In the genomic region with DNA sequence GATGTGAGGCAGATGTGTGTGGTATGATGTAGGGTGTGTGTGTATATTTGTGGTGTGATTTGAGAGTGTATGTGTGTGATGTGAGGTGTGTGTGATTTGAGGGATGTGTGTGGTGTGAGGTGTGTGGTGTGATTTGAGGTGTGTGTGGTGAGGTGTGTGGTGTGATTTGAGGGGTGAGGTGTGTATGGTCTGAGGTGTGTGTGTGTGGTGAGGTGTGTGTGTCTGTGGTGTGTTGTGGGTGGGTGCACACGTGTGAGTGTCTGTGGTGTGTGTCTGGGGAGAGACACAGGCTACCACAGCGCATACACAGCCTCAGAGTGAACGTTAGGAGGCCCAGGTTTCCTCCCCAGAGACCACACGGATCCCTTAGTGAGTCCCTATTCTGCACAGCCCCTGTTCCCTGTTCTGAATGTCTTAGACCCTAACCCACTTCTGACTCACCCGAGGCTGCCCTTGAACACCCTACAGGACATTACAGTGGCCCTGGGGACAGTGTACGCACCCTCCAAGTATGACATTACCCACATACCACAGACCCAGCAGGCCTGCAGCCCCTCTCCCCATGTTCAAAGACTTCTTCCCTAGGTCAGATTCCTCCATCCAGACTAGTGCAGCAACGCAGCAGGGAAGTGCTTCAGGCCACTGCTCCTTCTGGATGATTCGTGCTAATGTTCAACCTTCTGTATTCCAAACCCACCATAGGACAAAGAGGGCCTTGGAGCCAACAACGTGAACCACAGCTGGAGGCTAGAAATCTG, we compare ENCODE assay signal across 25 cellular contexts. TPM values are rescaled to one million over a fixed set of nuclear protein-coding genes. Genes with fewer than 3 reads are reported as not detected.
"Had no signal": no experiment of that assay in that cellular context is flagged by ENCODE, and none has a peak within 500 bp of the region (broad histone marks: within the 10 kb centered on the region; RNA-seq: fewer than 3 reads in every experiment).

No MANE protein-coding gene starts in this region.

- DNase-seq: activated CD4-positive, alpha-beta memory T cell treated with anti-CD3 and anti-CD28 coated beads for 36 hours; activated CD4-positive, alpha-beta T cell treated with anti-CD3 and anti-CD28 coated beads for 1 hour; activated CD8-positive, alpha-beta memory T cell treated with anti-CD3 and anti-CD28 coated beads, Interleukin-2, amount 10 ng/mL, durations not matched to agents 7 days and 5 days; activated gamma-delta T cell; activated naive CD8-positive, alpha-beta T cell treated with anti-CD3 and anti-CD28 coated beads for 36 hours; activated T-cell treated with anti-CD3 and anti-CD28 coated beads, Interleukin-2, amount 50 U/mL, for 4 hours; amygdala; esophagus squamous epithelium; left ventricle myocardium superior; naive thymus-derived CD4-positive, alpha-beta T cell; retina; stimulated activated CD4-positive, alpha-beta T cell treated with anti-CD3 and anti-CD28 coated beads, Interleukin-15, amount 100 ng/mL, for 24 hours; stimulated activated CD4-positive, alpha-beta T cell treated with anti-CD3 and anti-CD28 coated beads, Interleukin-4, amount 100 ng/mL, for 1 hour; stimulated activated naive CD4-positive, alpha-beta T cell; tibial artery had no signal

- ATAC-seq: activated CD8-positive, alpha-beta memory T cell treated with anti-CD3 and anti-CD28 coated beads, Interleukin-2, amount 10 ng/mL, durations not matched to agents 7 days and 5 days; activated T-cell treated with anti-CD3 and anti-CD28 coated beads, Interleukin-2, amount 50 U/mL, for 4 hours; left ventricle myocardium superior; mucosa of descending colon; naive thymus-derived CD4-positive, alpha-beta T cell had no signal

- H3K36me3 Mint-ChIP-seq: activated CD4-positive, alpha-beta memory T cell treated with anti-CD3 and anti-CD28 coated beads for 36 hours; activated CD8-positive, alpha-beta memory T cell treated with anti-CD3 and anti-CD28 coated beads, Interleukin-2, amount 10 ng/mL, durations not matched to agents 7 days and 5 days; activated naive CD8-positive, alpha-beta T cell treated with anti-CD3 and anti-CD28 coated beads for 36 hours; brain; memory B cell had no signal

- H3K36me3 ChIP-seq: esophagus squamous epithelium, tibial artery had no signal

- H3K9me3 Mint-ChIP-seq: activated CD4-positive, alpha-beta memory T cell treated with anti-CD3 and anti-CD28 coated beads for 36 hours; activated naive CD8-positive, alpha-beta T cell treated with anti-CD3 and anti-CD28 coated beads for 36 hours; activated T-cell treated with anti-CD3 and anti-CD28 coated beads, Interleukin-2, amount 50 U/mL, for 4 hours; central memory CD8-positive, alpha-beta T cell; memory B cell; naive thymus-derived CD4-positive, alpha-beta T cell had no signal

- H3K27me3 Mint-ChIP-seq: activated CD4-positive, alpha-beta memory T cell treated with anti-CD3 and anti-CD28 coated beads for 36 hours; activated naive CD8-positive, alpha-beta T cell treated with anti-CD3 and anti-CD28 coated beads for 36 hours; central memory CD8-positive, alpha-beta T cell; memory B cell had no signal

- H3K4me3 Mint-ChIP-seq: activated CD4-positive, alpha-beta memory T cell treated with anti-CD3 and anti-CD28 coated beads for 36 hours; activated CD8-positive, alpha-beta memory T cell treated with anti-CD3 and anti-CD28 coated beads, Interleukin-2, amount 10 ng/mL, durations not matched to agents 7 days and 5 days; activated naive CD8-positive, alpha-beta T cell treated with anti-CD3 and anti-CD28 coated beads for 36 hours; activated T-cell treated with anti-CD3 and anti-CD28 coated beads, Interleukin-2, amount 50 U/mL, for 4 hours; brain; central memory CD8-positive, alpha-beta T cell; memory B cell had no signal

- H3K9me3 ChIP-seq: esophagus squamous epithelium, mucosa of descending colon, tibial artery had no signal

- H3K4me3 ChIP-seq: coronary artery, esophagus squamous epithelium, hepatocyte, mucosa of descending colon, tibial artery had no signal

- H3K4me2 ChIP-seq: hepatocyte had no signal

- H3K27ac ChIP-seq: coronary artery, esophagus squamous epithelium, hepatocyte, tibial artery had no signal

- H3K27me3 ChIP-seq: hepatocyte had no signal

- H3K27ac Mint-ChIP-seq: activated CD4-positive, alpha-beta memory T cell treated with anti-CD3 and anti-CD28 coated beads for 36 hours; activated CD8-positive, alpha-beta memory T cell treated with anti-CD3 and anti-CD28 coated beads, Interleukin-2, amount 10 ng/mL, durations not matched to agents 7 days and 5 days; activated naive CD8-positive, alpha-beta T cell treated with anti-CD3 and anti-CD28 coated beads for 36 hours had no signal

RNA-seq across cellular contexts. Expression of a gene that starts 3.5 kb away (rescaled TPM):
- total RNA-seq: endothelial cell of umbilical vein, fibroblast of villous mesenchyme, glomerular endothelial cell, kidney epithelial cell had no signal

RNA-seq across cellular contexts. Expression of a gene that starts 20.8 kb away (rescaled TPM):
- total RNA-seq: activated CD4-positive, alpha-beta memory T cell treated with anti-CD3 and anti-CD28 coated beads for 36 hours; activated CD8-positive, alpha-beta memory T cell treated with anti-CD3 and anti-CD28 coated beads, Interleukin-2, amount 10 ng/mL, durations not matched to agents 7 days and 5 days; activated naive CD8-positive, alpha-beta T cell treated with anti-CD3 and anti-CD28 coated beads for 36 hours; activated T-cell treated with anti-CD3 and anti-CD28 coated beads, Interleukin-2, amount 50 U/mL, for 4 hours; endothelial cell of umbilical vein; fibroblast of villous mesenchyme; glomerular endothelial cell; hepatocyte; kidney epithelial cell; left ventricle myocardium superior had no signal
